Comparison of ENCODE assay signal across 8 cellular contexts in the genomic region with DNA sequence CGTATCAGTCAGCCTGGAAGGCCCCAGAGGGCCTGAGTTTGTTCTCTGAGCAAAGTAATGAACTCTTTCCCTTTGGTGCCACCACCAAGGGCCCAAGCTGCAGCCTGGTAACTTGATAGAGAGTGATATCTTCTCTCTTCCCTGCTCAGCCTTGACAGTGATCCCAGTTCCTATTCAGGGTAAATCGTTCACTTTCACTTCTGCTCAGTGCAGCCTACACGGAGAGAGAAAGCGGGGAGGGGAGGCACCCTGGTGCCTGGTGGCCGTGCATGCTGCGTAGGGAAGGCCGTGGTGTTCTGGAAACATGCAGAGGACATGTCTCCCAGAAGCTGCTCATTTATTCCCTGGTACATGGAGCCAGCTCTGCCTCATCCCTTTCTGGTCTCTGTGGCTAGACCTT. TPM values are rescaled to one million over a fixed set of nuclear protein-coding genes. Genes with fewer than 3 reads are reported as not detected.
DNase-seq lines count a peak whose midpoint lies in the region; ATAC-seq and TF ChIP-seq lines count a peak whose summit lies in the region.

No MANE protein-coding gene starts in this region.

- intact Hi-C loops in spleen (cut with DNase I; ENCODE audit: low total_unique reads) = no loop called here

- WGBS in spleen, 5 donors = 30 to 63% (median 52%) methylated on average over 7 of the region's 7 CpGs

- H3K4me1 ChIP-seq in adipocyte (ENCODE audit: control insufficient read depth, insufficient read depth, low read length) = peaks cover 9% of the 10 kb centered on the region
- H3K4me1 ChIP-seq in spleen = peaks cover 13 to 47% (median 41%) of the 10 kb centered on the region in 6 donors

- no peak for TF ChIP-seq POLR2A in spleen (IDR thresholded peaks at IDR 0.05)

- H3K27me3 ChIP-seq in adipocyte (replicated peaks; ENCODE audit: control insufficient read depth, insufficient read depth, low read length) (no peaks in the 10 kb centered on the region), spleen (replicated peaks in 1 of 7) (no peaks in the 10 kb centered on the region)

- peak overlapping the region; percentile 13 to 77 (median 55) for H3K27ac ChIP-seq in spleen

- H3K9me3 ChIP-seq in adipocyte (ENCODE audit: control insufficient read depth, low read length) (no peaks in the 10 kb centered on the region), spleen (no peaks in the 10 kb centered on the region)

- TF ChIP-seq CTCF in spleen (IDR thresholded peaks at IDR 0.05 in 8 of 11, conservative IDR thresholded peaks at IDR 0.05 in 3 of 11) = no peak

- DNase-seq in adipocyte (ENCODE audit: low read depth) (no peak), spleen (peak; percentile 77), DMS153 treated with DMSO at 0.1 percent for 48 hours (lab: John Stamatoyannopoulos, UW; ENCODE audit: unreplicated experiment) (no peak), amniotic stem cell (lab: John Stamatoyannopoulos, UW) (no peak), NCI-H2171 (lab: John Stamatoyannopoulos, UW) (no peak)
- no peak for DNase-seq in activated CD4-positive, CD25-positive, alpha-beta regulatory T cell treated with anti-CD3 and anti-CD28 coated beads, Interleukin-2, amount 50 U/mL, for 72 hours

- H3K36me3 ChIP-seq in adipocyte (ENCODE audit: control insufficient read depth, insufficient read depth, low read length, severe bottlenecking) = no peaks in the 10 kb centered on the region
- no peaks in the 10 kb centered on the region for H3K36me3 ChIP-seq in spleen

- peak; percentile 47 for ATAC-seq in GM19043 (IDR thresholded peaks at IDR 0.05; ENCODE audit: low read depth, unreplicated experiment)
- ATAC-seq in HG03025 (IDR thresholded peaks at IDR 0.05; ENCODE audit: low FRiP score, unreplicated experiment) = peak; percentile 61

- H3K9ac ChIP-seq in adipocyte (ENCODE audit: low read length) = peak overlapping the region; percentile 2

- H3K4me3 ChIP-seq in adipocyte (ENCODE audit: low read length) = no peak overlapping the region
- H3K4me3 ChIP-seq in spleen = peak overlapping the region in 2 of 8 donors; percentile 19 to 40

RNA-seq across cellular contexts. Expression of a gene that starts 54.9 kb away (rescaled TPM):
- 10 to 100 TPM in 2 of 7 donors, 1 to 10 TPM in 5; 3.9 to 15.8 (median 6.6) TPM for total RNA-seq in spleen
- polyA plus RNA-seq in spleen = 10 to 100 TPM in 1 of 3 donors, 1 to 10 TPM in 2; 3.8 to 12.3 (median 6.8) TPM

RNA-seq across cellular contexts. Expression of a gene that starts 55.1 kb away (rescaled TPM):
- total RNA-seq in spleen = 10 to 100 TPM; 22.0 to 44.6 (median 31.3) TPM
- polyA plus RNA-seq in spleen = 10 to 100 TPM; 19.2 to 28.3 (median 26.9) TPM
